Comparison of ENCODE assay signal across 11 cellular contexts in the genomic region with DNA sequence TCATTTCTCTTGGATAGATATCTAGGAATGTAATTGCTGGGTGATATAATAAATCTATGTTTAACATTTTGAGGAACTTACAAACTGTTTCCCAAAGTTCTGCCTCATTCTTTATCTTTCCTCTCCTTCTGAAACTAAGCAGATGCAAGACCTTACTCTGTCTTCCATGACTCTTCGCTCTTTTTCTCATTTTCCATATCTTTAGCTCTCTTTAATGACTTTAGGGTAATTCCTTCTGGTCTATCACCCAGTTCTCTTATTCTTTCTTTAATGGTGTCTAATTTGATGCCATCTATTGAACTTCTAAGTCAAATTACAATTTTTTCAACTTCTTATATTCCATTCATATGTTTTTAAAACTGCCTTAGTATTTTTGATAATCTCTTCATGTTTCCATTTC.
"Had no signal": no experiment of that assay in that cellular context is flagged by ENCODE, and none has a peak within 500 bp of the region (broad histone marks: within the 10 kb centered on the region; RNA-seq: fewer than 3 reads in every experiment).

No MANE protein-coding gene starts in this region.

- FAIRE-seq: H1, H54 had no signal

- H3K4me3 Mint-ChIP-seq: GM23338, H9, HFFc6 had no signal

- H3K9me3 ChIP-seq: HAP-1 had no signal

- DNase-seq: GM23248, GOT3, H7, H9, HCEC 1CT, HFFc6 had no signal

- H3K27ac ChIP-seq: GM23248 had no signal

- H2AFZ ChIP-seq: GM23248, GM23338 had no signal

- H3K9ac ChIP-seq: GM23248 had no signal

- H3K4me1 ChIP-seq: HAP-1 had no signal

- H3K27ac Mint-ChIP-seq: GM23338, H9, HFFc6 had no signal

- H3K36me3 ChIP-seq: HAP-1 had no signal

- H3K4me3 ChIP-seq: GM23248, GM23338, HAP-1 had no signal

- ATAC-seq: GM23338, HCT116 had no signal

- H3K4me2 ChIP-seq: GM23338 had no signal
